In the genomic region with DNA sequence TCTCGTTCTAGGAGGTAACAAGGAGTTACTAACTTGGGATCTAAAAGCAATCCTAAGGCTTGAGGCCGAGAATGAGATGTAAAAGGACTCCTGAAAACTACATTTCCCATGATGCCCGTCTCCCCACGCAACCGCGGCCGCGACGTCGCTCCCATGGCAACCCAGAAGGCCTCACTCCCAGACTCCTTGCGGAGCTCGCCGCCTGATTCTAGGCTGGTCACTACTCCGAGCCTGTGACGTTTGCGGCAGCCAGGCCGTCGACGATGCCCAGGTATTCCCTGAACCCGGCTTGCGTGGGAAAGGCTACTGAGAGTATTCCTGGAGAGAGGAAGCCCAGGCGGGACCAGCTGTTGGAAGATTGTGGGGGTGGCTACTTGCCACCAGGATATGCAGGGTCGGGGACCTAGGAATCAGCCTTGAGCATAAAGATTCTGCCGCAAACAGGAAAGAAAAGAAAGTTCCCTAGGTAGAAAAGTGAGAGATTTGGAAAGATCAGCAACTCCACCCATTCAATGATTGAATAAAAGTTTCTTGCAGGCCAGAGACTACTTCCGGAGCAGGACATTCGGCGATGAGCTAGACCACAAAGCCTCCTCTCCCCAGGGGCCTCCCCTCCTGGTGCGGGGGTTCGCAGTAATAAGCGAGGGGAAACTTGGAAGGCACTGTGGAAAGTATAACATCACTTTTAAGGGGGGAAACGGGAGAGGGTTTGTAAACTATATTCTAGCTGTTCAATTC, we compare ENCODE assay signal across 1 cellular context.
TF ChIP-seq lines count a peak whose summit lies in the region.

A gene (plus strand): TSS at position 164 of the 738 bp plus-strand sequence. CDS start 100 bp downstream, at position 264.

TF ChIP-seq in HepG2, 621 proteins besides CTCF, POLR2A, EP300 and RAD21 (continued from another document and continues in another):
- TF ChIP-seq, protein P1, sequence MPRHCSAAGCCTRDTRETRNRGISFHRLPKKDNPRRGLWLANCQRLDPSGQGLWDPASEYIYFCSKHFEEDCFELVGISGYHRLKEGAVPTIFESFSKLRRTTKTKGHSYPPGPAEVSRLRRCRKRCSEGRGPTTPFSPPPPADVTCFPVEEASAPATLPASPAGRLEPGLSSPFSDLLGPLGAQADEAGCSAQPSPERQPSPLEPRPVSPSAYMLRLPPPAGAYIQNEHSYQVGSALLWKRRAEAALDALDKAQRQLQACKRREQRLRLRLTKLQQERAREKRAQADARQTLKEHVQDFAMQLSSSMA (CRISPR knock-in tag; IDR thresholded peaks at IDR 0.05): no peak; the same call in 1 of the 2 replicates
- TF ChIP-seq SNAPC2 (CRISPR knock-in tag; IDR thresholded peaks at IDR 0.05) (no peak; the same call in 1 of the 2 replicates), ATM (IDR thresholded peaks at IDR 0.05; ENCODE audit: borderline replicate concordance) (no peak), BHLHE40 (IDR thresholded peaks at IDR 0.05; ENCODE audit: low read length) (no peak), ZNF644 (CRISPR knock-in tag; IDR thresholded peaks at IDR 0.05; ENCODE audit: low read depth) (no peak), SNRNP70 (IDR thresholded peaks at IDR 0.05; ENCODE audit: low read depth, low read length) (no peak), ZNF766 (CRISPR knock-in tag; IDR thresholded peaks at IDR 0.05; ENCODE audit: borderline replicate concordance) (no peak), KDM2A (CRISPR knock-in tag; IDR thresholded peaks at IDR 0.05; ENCODE audit: borderline replicate concordance, low read depth) (peak; percentile 92), NFIB (CRISPR knock-in tag; IDR thresholded peaks at IDR 0.05; ENCODE audit: borderline replicate concordance) (no peak), MXI1 (IDR thresholded peaks at IDR 0.05; ENCODE audit: borderline replicate concordance, low read depth, low read length) (peak; percentile 97; the same call in 2 of the 3 replicates), PAWR (CRISPR knock-in tag; IDR thresholded peaks at IDR 0.05; ENCODE audit: borderline replicate concordance) (no peak), NR2F1 (CRISPR knock-in tag; IDR thresholded peaks at IDR 0.05) (no peak), ZNF430 (CRISPR knock-in tag; IDR thresholded peaks at IDR 0.05) (no peak), SIN3A (IDR thresholded peaks at IDR 0.05; ENCODE audit: borderline replicate concordance, low read depth, low read length) (peak; percentile 92; the same call in 1 of the 2 replicates), HDAC6 (IDR thresholded peaks at IDR 0.05; ENCODE audit: low read depth, low read length) (no peak), NFATC3 (CRISPR knock-in tag; IDR thresholded peaks at IDR 0.05) (peak; percentile 70; the same call in 1 of the 2 replicates), ZNF850 (CRISPR knock-in tag; conservative IDR thresholded peaks at IDR 0.05) (no peak), CHCHD3 (CRISPR knock-in tag; IDR thresholded peaks at IDR 0.05) (0 out of 2 replicates have a peak, but pooled peaks have one; percentile 66), RARA (CRISPR knock-in tag; IDR thresholded peaks at IDR 0.05) (peak; percentile 55), ZNF891 (CRISPR knock-in tag; IDR thresholded peaks at IDR 0.05) (peak; percentile 88; the same call in 1 of the 2 replicates)
- TF ChIP-seq, protein P2, sequence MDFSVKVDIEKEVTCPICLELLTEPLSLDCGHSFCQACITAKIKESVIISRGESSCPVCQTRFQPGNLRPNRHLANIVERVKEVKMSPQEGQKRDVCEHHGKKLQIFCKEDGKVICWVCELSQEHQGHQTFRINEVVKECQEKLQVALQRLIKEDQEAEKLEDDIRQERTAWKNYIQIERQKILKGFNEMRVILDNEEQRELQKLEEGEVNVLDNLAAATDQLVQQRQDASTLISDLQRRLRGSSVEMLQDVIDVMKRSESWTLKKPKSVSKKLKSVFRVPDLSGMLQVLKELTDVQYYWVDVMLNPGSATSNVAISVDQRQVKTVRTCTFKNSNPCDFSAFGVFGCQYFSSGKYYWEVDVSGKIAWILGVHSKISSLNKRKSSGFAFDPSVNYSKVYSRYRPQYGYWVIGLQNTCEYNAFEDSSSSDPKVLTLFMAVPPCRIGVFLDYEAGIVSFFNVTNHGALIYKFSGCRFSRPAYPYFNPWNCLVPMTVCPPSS (IDR thresholded peaks at IDR 0.05): no peak
- TF ChIP-seq, protein P3, sequence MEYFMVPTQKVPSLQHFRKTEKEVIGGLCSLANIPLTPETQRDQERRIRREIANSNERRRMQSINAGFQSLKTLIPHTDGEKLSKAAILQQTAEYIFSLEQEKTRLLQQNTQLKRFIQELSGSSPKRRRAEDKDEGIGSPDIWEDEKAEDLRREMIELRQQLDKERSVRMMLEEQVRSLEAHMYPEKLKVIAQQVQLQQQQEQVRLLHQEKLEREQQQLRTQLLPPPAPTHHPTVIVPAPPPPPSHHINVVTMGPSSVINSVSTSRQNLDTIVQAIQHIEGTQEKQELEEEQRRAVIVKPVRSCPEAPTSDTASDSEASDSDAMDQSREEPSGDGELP (IDR thresholded peaks at IDR 0.05; ENCODE audit: borderline replicate concordance, low read depth): peak; percentile 71; the same call in 1 of the 2 replicates
- TF ChIP-seq, protein P4, sequence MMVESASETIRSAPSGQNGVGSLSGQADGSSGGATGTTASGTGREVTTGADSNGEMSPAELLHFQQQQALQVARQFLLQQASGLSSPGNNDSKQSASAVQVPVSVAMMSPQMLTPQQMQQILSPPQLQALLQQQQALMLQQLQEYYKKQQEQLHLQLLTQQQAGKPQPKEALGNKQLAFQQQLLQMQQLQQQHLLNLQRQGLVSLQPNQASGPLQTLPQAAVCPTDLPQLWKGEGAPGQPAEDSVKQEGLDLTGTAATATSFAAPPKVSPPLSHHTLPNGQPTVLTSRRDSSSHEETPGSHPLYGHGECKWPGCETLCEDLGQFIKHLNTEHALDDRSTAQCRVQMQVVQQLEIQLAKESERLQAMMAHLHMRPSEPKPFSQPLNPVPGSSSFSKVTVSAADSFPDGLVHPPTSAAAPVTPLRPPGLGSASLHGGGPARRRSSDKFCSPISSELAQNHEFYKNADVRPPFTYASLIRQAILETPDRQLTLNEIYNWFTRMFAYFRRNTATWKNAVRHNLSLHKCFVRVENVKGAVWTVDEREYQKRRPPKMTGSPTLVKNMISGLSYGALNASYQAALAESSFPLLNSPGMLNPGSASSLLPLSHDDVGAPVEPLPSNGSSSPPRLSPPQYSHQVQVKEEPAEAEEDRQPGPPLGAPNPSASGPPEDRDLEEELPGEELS (CRISPR knock-in tag; IDR thresholded peaks at IDR 0.05): no peak
- TF ChIP-seq, protein P5, sequence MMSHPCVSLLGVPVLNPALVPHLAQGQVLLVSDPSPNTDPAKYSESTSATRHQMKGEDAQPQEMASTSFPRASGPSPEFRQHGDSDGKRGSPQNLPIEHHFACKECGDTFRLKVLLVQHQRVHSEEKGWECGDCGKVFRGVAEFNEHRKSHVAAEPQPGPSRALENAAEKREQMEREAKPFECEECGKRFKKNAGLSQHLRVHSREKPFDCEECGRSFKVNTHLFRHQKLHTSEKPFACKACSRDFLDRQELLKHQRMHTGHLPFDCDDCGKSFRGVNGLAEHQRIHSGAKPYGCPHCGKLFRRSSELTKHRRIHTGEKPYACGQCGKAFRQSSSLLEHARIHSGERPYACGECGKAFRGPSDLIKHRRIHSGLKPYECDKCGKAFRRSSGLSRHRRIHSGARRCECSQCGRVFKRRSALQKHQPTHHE (CRISPR knock-in tag; IDR thresholded peaks at IDR 0.05; ENCODE audit: borderline replicate concordance): no peak
- TF ChIP-seq, protein P6, sequence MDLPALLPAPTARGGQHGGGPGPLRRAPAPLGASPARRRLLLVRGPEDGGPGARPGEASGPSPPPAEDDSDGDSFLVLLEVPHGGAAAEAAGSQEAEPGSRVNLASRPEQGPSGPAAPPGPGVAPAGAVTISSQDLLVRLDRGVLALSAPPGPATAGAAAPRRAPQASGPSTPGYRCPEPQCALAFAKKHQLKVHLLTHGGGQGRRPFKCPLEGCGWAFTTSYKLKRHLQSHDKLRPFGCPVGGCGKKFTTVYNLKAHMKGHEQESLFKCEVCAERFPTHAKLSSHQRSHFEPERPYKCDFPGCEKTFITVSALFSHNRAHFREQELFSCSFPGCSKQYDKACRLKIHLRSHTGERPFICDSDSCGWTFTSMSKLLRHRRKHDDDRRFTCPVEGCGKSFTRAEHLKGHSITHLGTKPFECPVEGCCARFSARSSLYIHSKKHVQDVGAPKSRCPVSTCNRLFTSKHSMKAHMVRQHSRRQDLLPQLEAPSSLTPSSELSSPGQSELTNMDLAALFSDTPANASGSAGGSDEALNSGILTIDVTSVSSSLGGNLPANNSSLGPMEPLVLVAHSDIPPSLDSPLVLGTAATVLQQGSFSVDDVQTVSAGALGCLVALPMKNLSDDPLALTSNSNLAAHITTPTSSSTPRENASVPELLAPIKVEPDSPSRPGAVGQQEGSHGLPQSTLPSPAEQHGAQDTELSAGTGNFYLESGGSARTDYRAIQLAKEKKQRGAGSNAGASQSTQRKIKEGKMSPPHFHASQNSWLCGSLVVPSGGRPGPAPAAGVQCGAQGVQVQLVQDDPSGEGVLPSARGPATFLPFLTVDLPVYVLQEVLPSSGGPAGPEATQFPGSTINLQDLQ (CRISPR knock-in tag; IDR thresholded peaks at IDR 0.05): no peak
- TF ChIP-seq, protein P7, sequence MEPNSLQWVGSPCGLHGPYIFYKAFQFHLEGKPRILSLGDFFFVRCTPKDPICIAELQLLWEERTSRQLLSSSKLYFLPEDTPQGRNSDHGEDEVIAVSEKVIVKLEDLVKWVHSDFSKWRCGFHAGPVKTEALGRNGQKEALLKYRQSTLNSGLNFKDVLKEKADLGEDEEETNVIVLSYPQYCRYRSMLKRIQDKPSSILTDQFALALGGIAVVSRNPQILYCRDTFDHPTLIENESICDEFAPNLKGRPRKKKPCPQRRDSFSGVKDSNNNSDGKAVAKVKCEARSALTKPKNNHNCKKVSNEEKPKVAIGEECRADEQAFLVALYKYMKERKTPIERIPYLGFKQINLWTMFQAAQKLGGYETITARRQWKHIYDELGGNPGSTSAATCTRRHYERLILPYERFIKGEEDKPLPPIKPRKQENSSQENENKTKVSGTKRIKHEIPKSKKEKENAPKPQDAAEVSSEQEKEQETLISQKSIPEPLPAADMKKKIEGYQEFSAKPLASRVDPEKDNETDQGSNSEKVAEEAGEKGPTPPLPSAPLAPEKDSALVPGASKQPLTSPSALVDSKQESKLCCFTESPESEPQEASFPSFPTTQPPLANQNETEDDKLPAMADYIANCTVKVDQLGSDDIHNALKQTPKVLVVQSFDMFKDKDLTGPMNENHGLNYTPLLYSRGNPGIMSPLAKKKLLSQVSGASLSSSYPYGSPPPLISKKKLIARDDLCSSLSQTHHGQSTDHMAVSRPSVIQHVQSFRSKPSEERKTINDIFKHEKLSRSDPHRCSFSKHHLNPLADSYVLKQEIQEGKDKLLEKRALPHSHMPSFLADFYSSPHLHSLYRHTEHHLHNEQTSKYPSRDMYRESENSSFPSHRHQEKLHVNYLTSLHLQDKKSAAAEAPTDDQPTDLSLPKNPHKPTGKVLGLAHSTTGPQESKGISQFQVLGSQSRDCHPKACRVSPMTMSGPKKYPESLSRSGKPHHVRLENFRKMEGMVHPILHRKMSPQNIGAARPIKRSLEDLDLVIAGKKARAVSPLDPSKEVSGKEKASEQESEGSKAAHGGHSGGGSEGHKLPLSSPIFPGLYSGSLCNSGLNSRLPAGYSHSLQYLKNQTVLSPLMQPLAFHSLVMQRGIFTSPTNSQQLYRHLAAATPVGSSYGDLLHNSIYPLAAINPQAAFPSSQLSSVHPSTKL (CRISPR knock-in tag; IDR thresholded peaks at IDR 0.05): 0 out of 2 replicates have a peak, but pooled peaks have one; percentile 14
- TF ChIP-seq, protein P8, sequence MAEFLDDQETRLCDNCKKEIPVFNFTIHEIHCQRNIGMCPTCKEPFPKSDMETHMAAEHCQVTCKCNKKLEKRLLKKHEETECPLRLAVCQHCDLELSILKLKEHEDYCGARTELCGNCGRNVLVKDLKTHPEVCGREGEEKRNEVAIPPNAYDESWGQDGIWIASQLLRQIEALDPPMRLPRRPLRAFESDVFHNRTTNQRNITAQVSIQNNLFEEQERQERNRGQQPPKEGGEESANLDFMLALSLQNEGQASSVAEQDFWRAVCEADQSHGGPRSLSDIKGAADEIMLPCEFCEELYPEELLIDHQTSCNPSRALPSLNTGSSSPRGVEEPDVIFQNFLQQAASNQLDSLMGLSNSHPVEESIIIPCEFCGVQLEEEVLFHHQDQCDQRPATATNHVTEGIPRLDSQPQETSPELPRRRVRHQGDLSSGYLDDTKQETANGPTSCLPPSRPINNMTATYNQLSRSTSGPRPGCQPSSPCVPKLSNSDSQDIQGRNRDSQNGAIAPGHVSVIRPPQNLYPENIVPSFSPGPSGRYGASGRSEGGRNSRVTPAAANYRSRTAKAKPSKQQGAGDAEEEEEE (CRISPR knock-in tag; IDR thresholded peaks at IDR 0.05; ENCODE audit: borderline replicate concordance): no peak; the same call in 1 of the 2 replicates
- TF ChIP-seq, protein P9, sequence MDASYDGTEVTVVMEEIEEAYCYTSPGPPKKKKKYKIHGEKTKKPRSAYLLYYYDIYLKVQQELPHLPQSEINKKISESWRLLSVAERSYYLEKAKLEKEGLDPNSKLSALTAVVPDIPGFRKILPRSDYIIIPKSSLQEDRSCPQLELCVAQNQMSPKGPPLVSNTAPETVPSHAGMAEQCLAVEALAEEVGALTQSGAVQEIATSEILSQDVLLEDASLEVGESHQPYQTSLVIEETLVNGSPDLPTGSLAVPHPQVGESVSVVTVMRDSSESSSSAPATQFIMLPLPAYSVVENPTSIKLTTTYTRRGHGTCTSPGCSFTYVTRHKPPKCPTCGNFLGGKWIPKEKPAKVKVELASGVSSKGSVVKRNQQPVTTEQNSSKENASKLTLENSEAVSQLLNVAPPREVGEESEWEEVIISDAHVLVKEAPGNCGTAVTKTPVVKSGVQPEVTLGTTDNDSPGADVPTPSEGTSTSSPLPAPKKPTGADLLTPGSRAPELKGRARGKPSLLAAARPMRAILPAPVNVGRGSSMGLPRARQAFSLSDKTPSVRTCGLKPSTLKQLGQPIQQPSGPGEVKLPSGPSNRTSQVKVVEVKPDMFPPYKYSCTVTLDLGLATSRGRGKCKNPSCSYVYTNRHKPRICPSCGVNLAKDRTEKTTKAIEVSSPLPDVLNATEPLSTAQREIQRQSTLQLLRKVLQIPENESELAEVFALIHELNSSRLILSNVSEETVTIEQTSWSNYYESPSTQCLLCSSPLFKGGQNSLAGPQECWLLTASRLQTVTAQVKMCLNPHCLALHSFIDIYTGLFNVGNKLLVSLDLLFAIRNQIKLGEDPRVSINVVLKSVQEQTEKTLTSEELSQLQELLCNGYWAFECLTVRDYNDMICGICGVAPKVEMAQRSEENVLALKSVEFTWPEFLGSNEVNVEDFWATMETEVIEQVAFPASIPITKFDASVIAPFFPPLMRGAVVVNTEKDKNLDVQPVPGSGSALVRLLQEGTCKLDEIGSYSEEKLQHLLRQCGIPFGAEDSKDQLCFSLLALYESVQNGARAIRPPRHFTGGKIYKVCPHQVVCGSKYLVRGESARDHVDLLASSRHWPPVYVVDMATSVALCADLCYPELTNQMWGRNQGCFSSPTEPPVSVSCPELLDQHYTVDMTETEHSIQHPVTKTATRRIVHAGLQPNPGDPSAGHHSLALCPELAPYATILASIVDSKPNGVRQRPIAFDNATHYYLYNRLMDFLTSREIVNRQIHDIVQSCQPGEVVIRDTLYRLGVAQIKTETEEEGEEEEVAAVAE (CRISPR knock-in tag; IDR thresholded peaks at IDR 0.05; ENCODE audit: borderline replicate concordance): peak; percentile 72; the same call in 1 of the 2 replicates
- TF ChIP-seq, protein P10, sequence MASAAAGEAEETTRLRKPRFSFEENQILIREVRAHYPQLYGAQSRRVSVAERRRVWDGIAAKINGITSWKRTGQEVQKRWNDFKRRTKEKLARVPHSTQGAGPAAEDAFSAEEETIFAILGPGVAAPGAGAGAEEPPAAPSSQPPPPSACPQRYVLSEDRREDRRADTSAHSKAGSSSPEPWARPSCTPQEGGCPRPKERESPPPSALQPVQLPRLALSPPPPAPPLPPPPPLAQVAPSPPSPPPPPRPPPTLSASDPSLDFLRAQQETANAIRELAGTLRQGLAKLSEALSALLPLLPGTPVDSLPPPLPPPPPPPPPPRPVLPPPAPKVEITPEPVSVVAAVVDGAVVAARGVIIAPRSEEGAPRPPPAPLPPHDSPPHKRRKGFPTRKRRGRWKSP (CRISPR knock-in tag; IDR thresholded peaks at IDR 0.05): no peak
